ENCODE assay signal across 1 cellular context in genomic region chr17:43367588-43368242, GRCh38.
A peak's percentile ranks its signal among the peaks of the same experiment; 100 is the strongest.
TF ChIP-seq lines count a peak whose summit lies in the region.

No MANE protein-coding gene starts in this region.

TF ChIP-seq in HepG2, 621 proteins besides CTCF, POLR2A, EP300 and RAD21 (continued from another document and continues in another):
- TF ChIP-seq MLXIP (CRISPR knock-in tag; IDR thresholded peaks at IDR 0.05; ENCODE audit: borderline replicate concordance) = peak; percentile 53; the same call in 1 of the 2 replicates
- peak; percentile 100 for TF ChIP-seq SNAPC5 (CRISPR knock-in tag; IDR thresholded peaks at IDR 0.05; ENCODE audit: borderline replicate concordance)
- peak; percentile 71 for TF ChIP-seq RXRB (CRISPR knock-in tag; IDR thresholded peaks at IDR 0.05; ENCODE audit: borderline replicate concordance)
- 0 out of 2 replicates have a peak, but pooled peaks have one; percentile 20 for TF ChIP-seq NBN (conservative IDR thresholded peaks at IDR 0.05)
- TF ChIP-seq ZNF234 (CRISPR knock-in tag; conservative IDR thresholded peaks at IDR 0.05) = no peak; the same call in 1 of the 2 replicates
- no peak for TF ChIP-seq DZIP1 (CRISPR knock-in tag; IDR thresholded peaks at IDR 0.05)
- peak; percentile 67 for TF ChIP-seq FOXA3 (CRISPR knock-in tag; IDR thresholded peaks at IDR 0.05)
- no peak for TF ChIP-seq PAX8 (CRISPR knock-in tag; IDR thresholded peaks at IDR 0.05; ENCODE audit: borderline replicate concordance)
- TF ChIP-seq JARID2 (CRISPR knock-in tag; IDR thresholded peaks at IDR 0.05; ENCODE audit: insufficient replicate concordance) = peak; percentile 79
- peak; percentile 45; the same call in 1 of the 2 replicates for TF ChIP-seq KMT2A (CRISPR knock-in tag; IDR thresholded peaks at IDR 0.05)
- peak; percentile 100 for TF ChIP-seq SNAPC4 (CRISPR knock-in tag; IDR thresholded peaks at IDR 0.05)
- no peak for TF ChIP-seq CCAR2 (optimal IDR thresholded peaks at IDR 0.05; ENCODE audit: low read depth, low read length)
- peak; percentile 52; the same call in 1 of the 2 replicates for TF ChIP-seq ZBED4 (CRISPR knock-in tag; IDR thresholded peaks at IDR 0.05; ENCODE audit: borderline replicate concordance)
- TF ChIP-seq ZNF335 (CRISPR knock-in tag; IDR thresholded peaks at IDR 0.05) = peak; percentile 77; the same call in 1 of the 2 replicates
- TF ChIP-seq ATF4 (CRISPR knock-in tag; IDR thresholded peaks at IDR 0.05) = peak in 1 of 2 experiments; percentile 94; a peak in 2 of 4 replicates
- TF ChIP-seq ZBTB25 (CRISPR knock-in tag; IDR thresholded peaks at IDR 0.05) = peak; percentile 92; the same call in 1 of the 2 replicates
- TF ChIP-seq ZNF280B (CRISPR knock-in tag; IDR thresholded peaks at IDR 0.05; ENCODE audit: borderline replicate concordance) = no peak
- TF ChIP-seq ARID5B (CRISPR knock-in tag; IDR thresholded peaks at IDR 0.05) = peak; percentile 38
- TF ChIP-seq CENPX (CRISPR knock-in tag; IDR thresholded peaks at IDR 0.05) = no peak
- 0 out of 2 replicates have a peak, but pooled peaks have one; percentile 46 for TF ChIP-seq ZBTB34 (CRISPR knock-in tag; IDR thresholded peaks at IDR 0.05)
- peak; percentile 54 for TF ChIP-seq ZNF362 (CRISPR knock-in tag; IDR thresholded peaks at IDR 0.05; ENCODE audit: borderline replicate concordance)
- TF ChIP-seq ZNF556 (CRISPR knock-in tag; IDR thresholded peaks at IDR 0.05; ENCODE audit: borderline replicate concordance) = 0 out of 2 replicates have a peak, but pooled peaks have one; percentile 39
- peak; percentile 100 for TF ChIP-seq POLR2G (IDR thresholded peaks at IDR 0.05; ENCODE audit: low read depth, low read length)
